ENCODE assay signal across 33 cellular contexts in genomic region chr5:96222129-96222528, GRCh38.
"Had no signal": no experiment of that assay in that cellular context is flagged by ENCODE, and none has a peak within 500 bp of the region (broad histone marks: within the 10 kb centered on the region; RNA-seq: fewer than 3 reads in every experiment).

No MANE protein-coding gene starts in this region.

- H3K4me1 ChIP-seq: breast epithelium had no signal

- H3K4me3 Mint-ChIP-seq: activated CD4-positive, alpha-beta memory T cell treated with anti-CD3 and anti-CD28 coated beads, Interleukin-2, amount 10 ng/mL, durations not matched to agents 7 days and 5 days; activated CD4-positive, alpha-beta T cell treated with anti-CD3 and anti-CD28 coated beads, Interleukin-2, amount 10 ng/mL, durations not matched to agents 7 days and 5 days; activated naive CD8-positive, alpha-beta T cell; activated T-cell treated with anti-CD3 and anti-CD28 coated beads, Interleukin-2, amount 50 U/mL, for 24 hours; activated T-cell treated with anti-CD3 and anti-CD28 coated beads, Interleukin-2, amount 50 U/mL, for 72 hours; brain; dendritic cell treated with granulocyte-macrophage colony-stimulating factor and Interleukin-4, amounts not matched to agents 40 ng/mL and 50 ng/mL, for 4 days; endodermal cell; WTC11 had no signal

- H3K9me3 Mint-ChIP-seq: activated CD4-positive, alpha-beta T cell treated with anti-CD3 and anti-CD28 coated beads, Interleukin-2, amount 10 ng/mL, durations not matched to agents 7 days and 5 days; endodermal cell had no signal

- ATAC-seq: activated T-cell treated with anti-CD3 and anti-CD28 coated beads, Interleukin-2, amount 50 U/mL, for 72 hours; WTC11 had no signal

- H3K27me3 Mint-ChIP-seq: activated CD4-positive, alpha-beta memory T cell treated with anti-CD3 and anti-CD28 coated beads, Interleukin-2, amount 10 ng/mL, durations not matched to agents 7 days and 5 days; brain; dendritic cell treated with granulocyte-macrophage colony-stimulating factor and Interleukin-4, amounts not matched to agents 40 ng/mL and 50 ng/mL, for 4 days had no signal

- H3K4me3 ChIP-seq: breast epithelium, cardiac muscle cell, coronary artery, dorsolateral prefrontal cortex, esophagus squamous epithelium had no signal

- H3K36me3 ChIP-seq: breast epithelium, cardiac muscle cell, esophagus squamous epithelium had no signal

- FAIRE-seq: frontal cortex had no signal

- H3K36me3 Mint-ChIP-seq: activated naive CD8-positive, alpha-beta T cell; brain; WTC11 had no signal

- H3K9me3 ChIP-seq: breast epithelium, esophagus squamous epithelium had no signal

- H3K27ac Mint-ChIP-seq: activated CD4-positive, alpha-beta memory T cell treated with anti-CD3 and anti-CD28 coated beads, Interleukin-2, amount 10 ng/mL, durations not matched to agents 7 days and 5 days; activated CD4-positive, alpha-beta T cell treated with anti-CD3 and anti-CD28 coated beads, Interleukin-2, amount 10 ng/mL, durations not matched to agents 7 days and 5 days; activated naive CD8-positive, alpha-beta T cell; activated T-cell treated with anti-CD3 and anti-CD28 coated beads, Interleukin-2, amount 50 U/mL, for 24 hours; activated T-cell treated with anti-CD3 and anti-CD28 coated beads, Interleukin-2, amount 50 U/mL, for 72 hours; brain; dendritic cell treated with granulocyte-macrophage colony-stimulating factor and Interleukin-4, amounts not matched to agents 40 ng/mL and 50 ng/mL, for 4 days; endodermal cell; WTC11 had no signal

- DNase-seq: activated CD4-positive, alpha-beta memory T cell treated with anti-CD3 and anti-CD28 coated beads, Interleukin-2, amount 10 ng/mL, durations not matched to agents 7 days and 5 days; activated CD4-positive, alpha-beta T cell treated with anti-CD3 and anti-CD28 coated beads for 1 hour; activated CD4-positive, alpha-beta T cell treated with anti-CD3 and anti-CD28 coated beads for 4 hours; activated CD4-positive, alpha-beta T cell treated with anti-CD3 and anti-CD28 coated beads, Interleukin-2, amount 10 ng/mL, durations not matched to agents 7 days and 5 days; activated CD4-positive, alpha-beta T cell treated with anti-CD3 and anti-CD28 coated beads, Interleukin-2, amount 50 U/mL, for 4 hours; activated CD8-positive, alpha-beta memory T cell treated with anti-CD3 and anti-CD28 coated beads, Interleukin-2, amount 50 U/mL, for 48 hours; activated effector memory CD4-positive, alpha-beta T cell treated with Interleukin-2 at 50 U/mL for 16 hours; activated gamma-delta T cell treated with Interleukin-2 at 50 U/mL for 16 hours; activated naive CD4-positive, alpha-beta T cell treated with anti-CD3 and anti-CD28 coated beads, Interleukin-2, amount 50 U/mL, for 16 hours; activated naive CD4-positive, alpha-beta T cell treated with Interleukin-2 at 50 U/mL for 16 hours; activated T-cell treated with anti-CD3 and anti-CD28 coated beads for 4 hours; activated T-cell treated with anti-CD3 and anti-CD28 coated beads, Interleukin-2, amount 50 U/mL, for 24 hours; activated T-cell treated with anti-CD3 and anti-CD28 coated beads, Interleukin-2, amount 50 U/mL, for 72 hours; amniotic stem cell; aorta; central memory CD4-positive, alpha-beta T cell; cerebellar nuclear complex; dorsolateral prefrontal cortex; effector memory CD4-positive, alpha-beta T cell; endodermal cell; esophagus squamous epithelium; head of caudate nucleus; hippocampal formation; T-helper 2 cell had no signal

- H3K27ac ChIP-seq: breast epithelium, cardiac muscle cell, coronary artery, dorsolateral prefrontal cortex, esophagus squamous epithelium, VCaP had no signal
